11 cellular contexts compared by ENCODE assay signal in the genomic region with DNA sequence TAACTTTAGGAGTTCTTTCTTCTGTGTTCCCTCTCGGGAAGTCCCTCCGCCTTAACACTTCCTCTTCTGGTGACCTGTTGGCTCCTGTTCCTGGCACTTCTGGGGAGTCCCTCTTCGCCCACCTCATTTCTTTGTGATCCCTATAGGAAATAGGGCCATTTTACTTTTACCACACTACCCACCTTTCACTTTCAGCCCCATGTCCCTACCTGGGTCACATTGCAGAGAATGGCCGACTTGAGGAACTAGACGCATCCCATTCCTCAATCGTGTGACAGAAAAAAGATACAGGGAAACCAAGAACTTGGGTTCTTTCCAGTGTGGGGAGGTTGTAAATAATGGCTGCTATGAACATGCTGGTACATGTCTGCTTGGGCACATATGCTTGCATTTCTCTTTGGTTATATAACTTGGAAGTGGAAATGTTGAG. TPM values are rescaled to one million over a fixed set of nuclear protein-coding genes. Genes with fewer than 3 reads are reported as not detected.
DNase-seq lines count a peak whose midpoint lies in the region; ATAC-seq, FAIRE-seq and TF ChIP-seq lines count a peak whose summit lies in the region.
"Had no signal": no experiment of that assay in that cellular context is flagged by ENCODE, and none has a peak within 500 bp of the region (broad histone marks: within the 10 kb centered on the region; RNA-seq: fewer than 3 reads in every experiment).

No MANE protein-coding gene starts in this region.

- H4K20me1 ChIP-seq in DOHH2 (ENCODE audit: control insufficient read depth, insufficient read depth, low read depth, low read length), result no peaks in the 10 kb centered on the region
- no peaks in the 10 kb centered on the region for H4K20me1 ChIP-seq in keratinocyte (ENCODE audit: control insufficient read depth, extremely low read depth, insufficient read depth, low read length)

- DNase-seq in SJCRH30 (no peak), keratinocyte (ENCODE audit: low read depth, low spot score) (no peak), NCI-H1694 (lab: John Stamatoyannopoulos, UW) (no peak), DMS53 (lab: John Stamatoyannopoulos, UW) (no peak)
- DNase-seq in stimulated activated naive CD4-positive, alpha-beta T cell treated with Interleukin-2 at 50 U/mL for 16 hours (lab: John Stamatoyannopoulos, UW), result no peak
- DNase-seq: H7, NCI-H774 had no signal

- peak; percentile 60 for FAIRE-seq in keratinocyte (lab: Jason Lieb, UNC)

- peaks cover 78% of the 10 kb centered on the region for H3K79me2 ChIP-seq in DOHH2 (ENCODE audit: control insufficient read depth, low read length)
- no peaks in the 10 kb centered on the region for H3K79me2 ChIP-seq in keratinocyte (ENCODE audit: control insufficient read depth, insufficient read depth, low read length)

- H3K36me3 ChIP-seq in DOHH2 (ENCODE audit: control insufficient read depth, low read length), result peaks cover 68% of the 10 kb centered on the region
- peaks cover 16% of the 10 kb centered on the region for H3K36me3 ChIP-seq in SJCRH30
- no peaks in the 10 kb centered on the region for H3K36me3 ChIP-seq in keratinocyte (ENCODE audit: control insufficient read depth in 2 of 2, extremely low read depth in 1 of 2, insufficient read depth in 2 of 2, low read length in 2 of 2)
- H3K36me3 ChIP-seq: gastroesophageal sphincter had no signal

- ATAC-seq in GM18909 (IDR thresholded peaks at IDR 0.05; ENCODE audit: poor library complexity, unreplicated experiment) (peak; percentile 6), GM18873 (IDR thresholded peaks at IDR 0.05; ENCODE audit: low FRiP score, unreplicated experiment) (no peak)
- ATAC-seq: gastroesophageal sphincter had no signal

- dilution Hi-C loops in keratinocyte (cut with MboI; ENCODE audit: extremely low pct_ligation_motif_present, low sequenced_read_pairs), result no loop called here

- H3K9me1 ChIP-seq in keratinocyte (ENCODE audit: control insufficient read depth, extremely low read depth, insufficient read depth, low read length), result no peaks in the 10 kb centered on the region

- no peak for TF ChIP-seq CTCF in DOHH2 (IDR thresholded peaks at IDR 0.05; ENCODE audit: low read depth, low read length, poor library complexity, severe bottlenecking)
- TF ChIP-seq CTCF in keratinocyte (optimal IDR thresholded peaks at IDR 0.05 in 1 of 3, IDR thresholded peaks at IDR 0.05 in 1 of 3, conservative IDR thresholded peaks at IDR 0.05 in 1 of 3; ENCODE audit: extremely low read depth in 1 of 3, insufficient read depth in 2 of 3, low read length in 3 of 3), result no peak

- H3K27ac ChIP-seq in DOHH2 (ENCODE audit: low read depth, low read length) (peak overlapping the region; percentile 40), SJCRH30 (peak overlapping the region; percentile 32), keratinocyte (ENCODE audit: control insufficient read depth, insufficient read depth, low read length) (no peak overlapping the region)
- H3K27ac ChIP-seq: gastroesophageal sphincter had no signal

- no peak overlapping the region for H3K9ac ChIP-seq in keratinocyte (ENCODE audit: control insufficient read depth, extremely low read depth, insufficient read depth, low read length)

- H3K9me2 ChIP-seq in DOHH2 (replicated peaks; ENCODE audit: control insufficient read depth, low read length), result no peaks in the 10 kb centered on the region

- H3K4me3 ChIP-seq in DOHH2 (ENCODE audit: low read length) (peak overlapping the region; percentile 36), SJCRH30 (no peak overlapping the region), keratinocyte (ENCODE audit: control insufficient read depth in 2 of 3, extremely low read depth in 1 of 3, insufficient read depth in 2 of 3, low read depth in 1 of 3, low read length in 3 of 3) (no peak overlapping the region)
- H3K4me3 ChIP-seq: gastroesophageal sphincter had no signal

- peaks cover 11% of the 10 kb centered on the region for H3F3A ChIP-seq in DOHH2 (ENCODE audit: control insufficient read depth, insufficient read depth)

- peaks cover 70% of the 10 kb centered on the region for H3K4me1 ChIP-seq in DOHH2 (ENCODE audit: control insufficient read depth, low read length)
- H3K4me1 ChIP-seq in SJCRH30, result peaks cover 16% of the 10 kb centered on the region
- peaks cover 9% of the 10 kb centered on the region for H3K4me1 ChIP-seq in keratinocyte (ENCODE audit: control insufficient read depth, extremely low read depth, insufficient read depth, low read length)
- H3K4me1 ChIP-seq: gastroesophageal sphincter had no signal

- H3K9me3 ChIP-seq in DOHH2 (ENCODE audit: control insufficient read depth, insufficient read depth, low read length) (0 out of 2 replicates have a peak, but pooled peaks cover 3% of the 10 kb centered on the region), SJCRH30 (replicated peaks) (no peaks in the 10 kb centered on the region), keratinocyte (ENCODE audit: control insufficient read depth, low read depth, low read length) (no peaks in the 10 kb centered on the region)

- H2AFZ ChIP-seq in keratinocyte (ENCODE audit: control insufficient read depth, low read length), result peak overlapping the region; percentile 68

- no peaks in the 10 kb centered on the region for H3K27me3 ChIP-seq in DOHH2 (ENCODE audit: control insufficient read depth, low read length)
- H3K27me3 ChIP-seq in SJCRH30, result no peaks in the 10 kb centered on the region
- peaks cover 10% of the 10 kb centered on the region for H3K27me3 ChIP-seq in keratinocyte (ENCODE audit: control insufficient read depth, extremely low read depth, insufficient read depth, low read length)

- H3K4me2 ChIP-seq in DOHH2 (ENCODE audit: low read length) (peak overlapping the region; percentile 51), keratinocyte (ENCODE audit: control insufficient read depth, extremely low read depth, insufficient read depth, low read depth, low read length) (peak overlapping the region; percentile 22)

RNA-seq across cellular contexts. Expression of gene IL21R, which starts 6.6 kb away (rescaled TPM):
- 3.8 and 4.6 TPM in 2 replicates for total RNA-seq in SJCRH30 (2014; rRNA removed; shearing (Covaris generic))
- polyA plus RNA-seq in keratinocyte, result 0.09 to 0.12 TPM (median 0.12 TPM) in 3 replicates
- not detected for polyA plus RNA-seq in keratinocyte (2011; ENCODE audit: low read depth)
- polyA plus RNA-seq in keratinocyte (2011; cell fraction: cytosol; rRNA removed), result 0.05 and 0.06 TPM in 2 replicates
- 0.10 and 0.13 TPM in 2 replicates for polyA plus RNA-seq in keratinocyte (2011; cell fraction: nucleus; rRNA removed)
- 0.16 TPM in 1 of 2 replicates, not detected in the other for polyA plus RNA-seq in keratinocyte (2012; ENCODE audit: low replicate concordance)
- polyA minus RNA-seq in keratinocyte, result 0.06 to 0.33 TPM (median 0.26 TPM) in 3 replicates
- not detected for polyA minus RNA-seq in keratinocyte (2011; cell fraction: cytosol; rRNA and poly(A)+ RNA removed)
- polyA minus RNA-seq in keratinocyte (2011; cell fraction: nucleus; rRNA and poly(A)+ RNA removed), result 0.16 TPM in 1 of 2 replicates, not detected in the other
